Comparison of ENCODE assay signal across 8 cellular contexts in genomic region chr18:9136315-9137141, GRCh38. TPM values are rescaled to one million over a fixed set of nuclear protein-coding genes. Genes with fewer than 3 reads are reported as not detected.
DNase-seq lines count a peak whose midpoint lies in the region; ATAC-seq lines count a peak whose summit lies in the region.

Gene ANKRD12 (plus strand): TSS chr18:9136781. CDS start chr18:9182433, 45,652 bp downstream.

- H2BK12ac ChIP-seq in mesenchymal stem cell (ENCODE audit: low read length in 2 of 2): peak within 1 kb of the TSS; percentile 59 to 95

- peak within 1 kb of the TSS in 1 of 2 experiments; percentile 98 for H3K14ac ChIP-seq in mesenchymal stem cell (ENCODE audit: low read length in 2 of 2)

- peak within 1 kb of the TSS; percentile 99 for H2BK15ac ChIP-seq in mesenchymal stem cell (ENCODE audit: low read depth, poor library complexity, severe bottlenecking)

- peak within 1 kb of the TSS; percentile 77 for H2BK120ac ChIP-seq in mesenchymal stem cell (ENCODE audit: low read depth, low read length)

- H3K9me3 Mint-ChIP-seq in effector memory CD8-positive, alpha-beta T cell: no peaks in the 10 kb centered on the region

- H3K4me2 ChIP-seq in mesenchymal stem cell (ENCODE audit: low read length, poor library complexity, severe bottlenecking): peak within 1 kb of the TSS; percentile 87

- peak within 1 kb of the TSS; percentile 91 for H2AFZ ChIP-seq in mesenchymal stem cell (ENCODE audit: low read depth, low read length)

- ATAC-seq in GM21390 (IDR thresholded peaks at IDR 0.05; ENCODE audit: unreplicated experiment): peak; percentile 61
- ATAC-seq in effector memory CD8-positive, alpha-beta T cell (replicated peaks): peak; percentile 71

- peaks cover 63% of the 10 kb centered on the region for H3K36me3 Mint-ChIP-seq in effector memory CD8-positive, alpha-beta T cell (ENCODE audit: insufficient read depth)

- peak within 1 kb of the TSS; percentile 99 for H4K91ac ChIP-seq in mesenchymal stem cell (ENCODE audit: low read length)

- H3K27me3 ChIP-seq in mesenchymal stem cell (ENCODE audit: control insufficient read depth in 1 of 2, insufficient read depth in 1 of 2, low read length in 2 of 2): no peaks in the 10 kb centered on the region

- H2BK5ac ChIP-seq in mesenchymal stem cell (ENCODE audit: low read depth, low read length, poor library complexity, severe bottlenecking): peak within 1 kb of the TSS; percentile 98

- H2AK5ac ChIP-seq in mesenchymal stem cell (ENCODE audit: low read length, severe bottlenecking): no peak within 1 kb of the TSS

- H3K4me3 ChIP-seq in mesenchymal stem cell (ENCODE audit: insufficient read depth in 1 of 2, low read depth in 1 of 2, low read length in 2 of 2): peak within 1 kb of the TSS; percentile 98 to 99

- H3K79me1 ChIP-seq in mesenchymal stem cell (replicated peaks; ENCODE audit: low read length, poor library complexity, severe bottlenecking): no peaks in the 10 kb centered on the region

- peak within 1 kb of the TSS; percentile 99 for H3K27ac ChIP-seq in mesenchymal stem cell (ENCODE audit: low read length, poor library complexity, severe bottlenecking)

- under 1% methylated on average over 46 of the region's 94 CpGs for whole genome bisulfite sequencing in mesenchymal stem cell

- H3K9me3 ChIP-seq in mesenchymal stem cell (ENCODE audit: control insufficient read depth, low read length): no peaks in the 10 kb centered on the region

- H4K8ac ChIP-seq in mesenchymal stem cell (ENCODE audit: low read length): peak within 1 kb of the TSS; percentile 98

- peaks cover 4 to 41% of the 10 kb centered on the region in 2 experiments for H3K36me3 ChIP-seq in mesenchymal stem cell (ENCODE audit: control insufficient read depth in 1 of 2, insufficient read depth in 2 of 2, low read depth in 1 of 2, low read length in 2 of 2)

- peak within 1 kb of the TSS; percentile 82 to 86 for H3K4ac ChIP-seq in mesenchymal stem cell (ENCODE audit: low read depth in 1 of 2, low read length in 2 of 2)

- H3K23ac ChIP-seq in mesenchymal stem cell (ENCODE audit: low read length in 2 of 2): peak within 1 kb of the TSS in 1 of 2 experiments; percentile 94

- H3K4me1 ChIP-seq in mesenchymal stem cell (ENCODE audit: control insufficient read depth, insufficient read depth, low read depth, low read length): peaks cover 12% of the 10 kb centered on the region

- peak; percentile 97 for DNase-seq in COR-L47 (lab: John Stamatoyannopoulos, UW)
- peak; percentile 27 to 100 (median 86) for DNase-seq in HUDEP-2 (lab: John Stamatoyannopoulos, UW; ENCODE audit: unreplicated experiment in 76 of 76)
- peak; percentile 95 for DNase-seq in NOMO-1 treated with dmso at 0.1 percent for 144 hours (lab: John Stamatoyannopoulos, UW; ENCODE audit: unreplicated experiment)
- DNase-seq in activated CD8-positive, alpha-beta memory T cell treated with anti-CD3 and anti-CD28 coated beads for 48 hours (ENCODE audit: low read depth in 2 of 3, low spot score in 2 of 3): peak; percentile 93 to 97 (median 96)
- DNase-seq in effector memory CD8-positive, alpha-beta T cell: peak; percentile 98 to 99 (median 99)
- peak; percentile 98 for DNase-seq in mesenchymal stem cell
- peak; percentile 95 for DNase-seq in stimulated activated CD8-positive, alpha-beta memory T cell treated with anti-CD3 and anti-CD28 coated beads, Interleukin-12 subunit alpha, Interleukin-12 subunit beta, amount 100 ng/mL, for 24 hours (ENCODE audit: extremely low read depth)

- H3K4me1 Mint-ChIP-seq in effector memory CD8-positive, alpha-beta T cell (ENCODE audit: low read depth in 2 of 2): peaks cover 43 to 54% of the 10 kb centered on the region in 2 donors

- peak within 1 kb of the TSS; percentile 96 to 100 for H3K18ac ChIP-seq in mesenchymal stem cell (ENCODE audit: low read depth in 1 of 2, low read length in 2 of 2)

- H3K4me3 Mint-ChIP-seq in effector memory CD8-positive, alpha-beta T cell: peak within 1 kb of the TSS; percentile 94 to 96

- peak within 1 kb of the TSS; percentile 100 for H3K9ac ChIP-seq in mesenchymal stem cell (ENCODE audit: low read length)

- H3K27ac Mint-ChIP-seq in effector memory CD8-positive, alpha-beta T cell: peak within 1 kb of the TSS; percentile 98 to 99

- no peaks in the 10 kb centered on the region for H3K27me3 Mint-ChIP-seq in effector memory CD8-positive, alpha-beta T cell

RNA-seq across cellular contexts. Expression of gene ANKRD12, which starts in this region (rescaled TPM):
- polyA plus RNA-seq in mesenchymal stem cell (2013, experiment 1 of 2): 41.3 TPM
- polyA plus RNA-seq in mesenchymal stem cell (2013, experiment 2 of 2): 40.2 TPM

Comparison
In these comparisons a context has a peak if more than half of its experiments do, and no peak if none do; other contexts are left out.
1. Peak in every context shown above with its lines: DNase-seq, ATAC-seq, H3K4me3 ChIP-seq and H3K27ac ChIP-seq.